Comparison of ENCODE assay signal across 19 cellular contexts in the genomic region with DNA sequence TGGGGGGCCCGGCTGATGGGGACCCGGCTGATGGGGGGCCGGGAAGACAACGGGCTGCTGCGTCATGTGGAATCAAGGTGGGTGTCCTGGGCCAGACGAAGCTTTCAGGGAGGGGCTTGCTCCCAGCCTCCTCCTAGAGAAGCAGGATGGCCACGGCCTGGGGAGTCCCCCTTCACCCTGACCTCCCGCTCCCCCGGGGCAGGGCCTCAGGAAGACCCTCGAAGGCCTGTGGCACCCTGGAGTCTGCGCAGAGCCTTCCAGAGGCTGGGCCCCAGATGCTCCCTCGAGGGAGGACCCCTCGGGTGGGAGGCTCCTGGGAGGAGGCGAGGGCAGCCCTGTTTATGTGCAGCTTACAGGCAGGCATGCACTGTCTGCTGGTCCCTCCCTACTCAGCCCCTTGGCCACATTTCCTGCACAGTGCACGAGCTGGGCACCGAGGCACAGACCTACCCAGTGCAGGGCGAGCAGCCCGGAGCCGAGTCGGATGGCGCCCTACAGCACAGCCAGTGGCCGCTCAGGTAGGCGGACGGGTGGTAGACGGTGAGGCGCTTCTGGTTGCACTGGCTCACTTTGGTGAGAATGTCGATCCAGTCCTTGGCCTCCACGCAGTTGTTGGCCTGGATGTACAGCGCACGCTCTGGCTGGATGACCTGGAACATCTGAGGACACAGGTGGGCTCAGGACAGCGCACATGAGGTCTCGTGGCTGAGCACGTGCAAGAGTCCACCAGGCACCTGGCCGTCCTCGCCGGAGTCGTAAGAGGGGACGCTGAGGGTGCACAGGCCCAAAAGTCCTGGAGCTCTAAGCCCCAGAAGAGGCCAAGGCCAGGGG. TPM values are rescaled to one million over a fixed set of nuclear protein-coding genes. Genes with fewer than 3 reads are reported as not detected.
A peak's percentile ranks its signal among the peaks of the same experiment; 100 is the strongest.
DNase-seq lines count a peak whose midpoint lies in the region; ATAC-seq, FAIRE-seq and TF ChIP-seq lines count a peak whose summit lies in the region.
"Had no signal": no experiment of that assay in that cellular context is flagged by ENCODE, and none has a peak within 500 bp of the region (broad histone marks: within the 10 kb centered on the region; RNA-seq: fewer than 3 reads in every experiment).

No MANE protein-coding gene starts in this region.

- H3K36me3 ChIP-seq in HepG2 (replicated peaks in 1 of 2; ENCODE audit: control insufficient read depth in 1 of 2, insufficient read depth in 2 of 2, low read length in 2 of 2): no peaks in the 10 kb centered on the region

- POLR2A ChIA-PET in activated naive CD8-positive, alpha-beta T cell treated with anti-CD3 and anti-CD28 coated beads, Interleukin-2, amount 10 ng/mL, durations not matched to agents 7 days and 5 days (lab: Charles Lee): no interaction called here
- POLR2A ChIA-PET in HepG2 (lab: Yijun Ruan, JAX): no interaction called here

- TF ChIP-seq EP300 in HepG2 (IDR thresholded peaks at IDR 0.05; ENCODE audit: low read depth in 2 of 2, low read length in 2 of 2) (no peak), HepG2 (CRISPR knock-in tag; IDR thresholded peaks at IDR 0.05; ENCODE audit: borderline replicate concordance) (no peak)

- H3K27ac Mint-ChIP-seq in activated naive CD8-positive, alpha-beta T cell treated with anti-CD3 and anti-CD28 coated beads, Interleukin-2, amount 10 ng/mL, durations not matched to agents 7 days and 5 days: no peak overlapping the region
- H3K27ac Mint-ChIP-seq in activated naive CD8-positive, alpha-beta T cell treated with anti-CD3 and anti-CD28 coated beads for 36 hours: no peak overlapping the region
- no peak overlapping the region for H3K27ac Mint-ChIP-seq in T-helper 17 cell
- H3K27ac Mint-ChIP-seq in type B pancreatic cell: no peak overlapping the region

- no TSS peak for BruUV-seq in HepG2 (replicated peaks; lab: Mats Ljungman, UMichigan)

- no peak overlapping the region for H3K4me3 Mint-ChIP-seq in activated naive CD8-positive, alpha-beta T cell treated with anti-CD3 and anti-CD28 coated beads, Interleukin-2, amount 10 ng/mL, durations not matched to agents 7 days and 5 days
- no peak overlapping the region for H3K4me3 Mint-ChIP-seq in activated naive CD8-positive, alpha-beta T cell treated with anti-CD3 and anti-CD28 coated beads for 36 hours
- no peak overlapping the region for H3K4me3 Mint-ChIP-seq in T-helper 17 cell
- no peak overlapping the region for H3K4me3 Mint-ChIP-seq in type B pancreatic cell

- H3K9ac ChIP-seq in HepG2 (ENCODE audit: insufficient read depth, low read depth, low read length): no peak overlapping the region
- H3K9ac ChIP-seq: KMS-11 had no signal

- no peaks in the 10 kb centered on the region for H3K79me2 ChIP-seq in HepG2 (ENCODE audit: insufficient read depth, low read length)

- intact Hi-C loops in HepG2 (cut with micrococcal nuclease; ENCODE audit: unreplicated experiment) (no loop called here), posterior vena cava (cut with DNase I) (no loop called here)

- TF ChIP-seq CTCF in HepG2 (CRISPR knock-in tag; IDR thresholded peaks at IDR 0.05) (no peak), type B pancreatic cell (conservative IDR thresholded peaks at IDR 0.05) (no peak)

- peaks cover 2% of the 10 kb centered on the region for H3K4me1 Mint-ChIP-seq in activated naive CD8-positive, alpha-beta T cell treated with anti-CD3 and anti-CD28 coated beads, Interleukin-2, amount 10 ng/mL, durations not matched to agents 7 days and 5 days
- H3K4me1 Mint-ChIP-seq in activated naive CD8-positive, alpha-beta T cell treated with anti-CD3 and anti-CD28 coated beads for 36 hours: no peaks in the 10 kb centered on the region
- peaks cover 16% of the 10 kb centered on the region for H3K4me1 Mint-ChIP-seq in T-helper 17 cell
- H3K4me1 Mint-ChIP-seq in type B pancreatic cell (ENCODE audit: unreplicated experiment): no peaks in the 10 kb centered on the region

- no peaks in the 10 kb centered on the region for H3K27me3 Mint-ChIP-seq in activated naive CD8-positive, alpha-beta T cell treated with anti-CD3 and anti-CD28 coated beads, Interleukin-2, amount 10 ng/mL, durations not matched to agents 7 days and 5 days
- no peaks in the 10 kb centered on the region for H3K27me3 Mint-ChIP-seq in activated naive CD8-positive, alpha-beta T cell treated with anti-CD3 and anti-CD28 coated beads for 36 hours
- H3K27me3 Mint-ChIP-seq in T-helper 17 cell (no peaks in the 10 kb centered on the region), type B pancreatic cell (no peaks in the 10 kb centered on the region)

- no peak overlapping the region for H2AFZ ChIP-seq in HepG2 (ENCODE audit: low read length)

- peaks cover 3% of the 10 kb centered on the region for H3K9me3 Mint-ChIP-seq in activated naive CD8-positive, alpha-beta T cell treated with anti-CD3 and anti-CD28 coated beads, Interleukin-2, amount 10 ng/mL, durations not matched to agents 7 days and 5 days
- H3K9me3 Mint-ChIP-seq in activated naive CD8-positive, alpha-beta T cell treated with anti-CD3 and anti-CD28 coated beads for 36 hours: no peaks in the 10 kb centered on the region
- H3K9me3 Mint-ChIP-seq in type B pancreatic cell: no peaks in the 10 kb centered on the region

- no peak for FAIRE-seq in HepG2 (lab: Jason Lieb, UNC)

- CTCF ChIA-PET in HepG2 (lab: Yijun Ruan, JAX; ENCODE audit: low intra/inter-chr PET ratio, low total read pairs): no interaction called here

- no peak overlapping the region for H3K4me2 ChIP-seq in HepG2 (ENCODE audit: low read depth, low read length)
- H3K4me2 ChIP-seq: KMS-11 had no signal

- no peak for ATAC-seq in activated naive CD8-positive, alpha-beta T cell treated with anti-CD3 and anti-CD28 coated beads, Interleukin-2, amount 10 ng/mL, durations not matched to agents 7 days and 5 days (ENCODE audit: low read depth)
- ATAC-seq in T-helper 17 cell (peak; percentile 15), HepG2 (peak; percentile 18; the same call in 1 of the 3 replicates)
- ATAC-seq in activated CD4-positive, CD25-positive, alpha-beta regulatory T cell treated with anti-CD3 and anti-CD28 coated beads, Interleukin-2, amount 50 U/mL, for 24 hours: no peak

- WGBS in HepG2 (ENCODE audit: low lambda C conversion rate): 61% methylated on average over 12 of the region's 38 CpGs

- no peaks in the 10 kb centered on the region for H3K4me1 ChIP-seq in HepG2 (ENCODE audit: insufficient read depth, low read length)

- H4K20me1 ChIP-seq in HepG2 (ENCODE audit: insufficient read depth, low read length): no peaks in the 10 kb centered on the region

- H3K27me3 ChIP-seq in HepG2 (ENCODE audit: control insufficient read depth in 1 of 2, insufficient read depth in 2 of 2, low read length in 2 of 2): peaks cover 4 to 41% of the 10 kb centered on the region in 2 experiments; a peak in 3 of 5 replicates

- peaks cover 9% of the 10 kb centered on the region for H3K36me3 Mint-ChIP-seq in activated naive CD8-positive, alpha-beta T cell treated with anti-CD3 and anti-CD28 coated beads, Interleukin-2, amount 10 ng/mL, durations not matched to agents 7 days and 5 days
- peaks cover 10% of the 10 kb centered on the region for H3K36me3 Mint-ChIP-seq in activated naive CD8-positive, alpha-beta T cell treated with anti-CD3 and anti-CD28 coated beads for 36 hours
- H3K36me3 Mint-ChIP-seq in T-helper 17 cell (ENCODE audit: low read depth): peaks cover 12% of the 10 kb centered on the region
- peaks cover 5% of the 10 kb centered on the region for H3K36me3 Mint-ChIP-seq in type B pancreatic cell

- no peak for TF ChIP-seq POLR2A in HepG2 (IDR thresholded peaks at IDR 0.05; ENCODE audit: insufficient read depth in 1 of 2, low read depth in 2 of 2, low read length in 2 of 2)

- no peak for TF ChIP-seq RAD21 in HepG2 (CRISPR knock-in tag; IDR thresholded peaks at IDR 0.05)

- peak; percentile 22 for DNase-seq in activated naive CD8-positive, alpha-beta T cell treated with anti-CD3 and anti-CD28 coated beads, Interleukin-2, amount 10 ng/mL, durations not matched to agents 7 days and 5 days
- no peak for DNase-seq in activated naive CD8-positive, alpha-beta T cell treated with anti-CD3 and anti-CD28 coated beads for 36 hours
- DNase-seq in T-helper 17 cell (no peak), HepG2 (ENCODE audit: low spot score) (no peak), posterior vena cava (ENCODE audit: low spot score) (peak; percentile 79), type B pancreatic cell (ENCODE audit: extremely low spot score, unreplicated experiment) (no peak)
- no peak for DNase-seq in activated CD4-positive, CD25-positive, alpha-beta regulatory T cell (lab: John Stamatoyannopoulos, UW)
- DNase-seq: C1 segment of cervical spinal cord; EL; HCEC 1CT; NCI-H1092; NCI-H1694; NCI-H2107; NCI-H345; NCI-H526 treated with DMSO at 0.1 percent for 48 hours; NK-92 treated with Interleukin-12 subunit alpha and Interleukin-12 subunit beta, amount 100 ng/mL, for 24 hours; OCI-M1 had no signal

- in situ Hi-C loops in HepG2 (cut with HindIII; ENCODE audit: extremely low pct_ligation_motif_present, low pct_unique_long_range_greater_than_20kb): no loop called here

- H3K4me3 ChIP-seq in HepG2 (replicated peaks in 1 of 3; ENCODE audit: insufficient read depth in 1 of 3, low read depth in 2 of 3, low read length in 3 of 3): no peak overlapping the region

- no peak overlapping the region for H3K27ac ChIP-seq in HepG2 (ENCODE audit: extremely low read length, insufficient read depth, low read length)
- H3K27ac ChIP-seq: KMS-11 had no signal

- H3K9me3 ChIP-seq in T-helper 17 cell (ENCODE audit: control insufficient read depth, low read length, poor library complexity, severe bottlenecking) (no peaks in the 10 kb centered on the region), HepG2 (ENCODE audit: low read length) (no peaks in the 10 kb centered on the region)

RNA-seq across cellular contexts. Expression of gene C13orf46, which starts 22.4 kb away (rescaled TPM):
- total RNA-seq in activated naive CD8-positive, alpha-beta T cell treated with anti-CD3 and anti-CD28 coated beads, Interleukin-2, amount 10 ng/mL, durations not matched to agents 7 days and 5 days: 1 to 10 TPM; 4.0 to 4.9 TPM
- under 1 TPM; 0.96 to 0.99 TPM for total RNA-seq in activated naive CD8-positive, alpha-beta T cell treated with anti-CD3 and anti-CD28 coated beads for 36 hours
- total RNA-seq in T-helper 17 cell (10 to 100 TPM; 18.6 to 22.6 TPM), HepG2 (2016; rRNA removed; fragmentation: Illumina TruSeq; extraction: Trizol) (not detected in 2 replicates), posterior vena cava (1 to 10 TPM; 1.2 to 1.9 TPM), type B pancreatic cell (ENCODE audit: low replicate concordance) (0.29 TPM in 1 of 2 replicates, not detected in the other)
- not detected in 2 replicates for total RNA-seq in HepG2 (2016; cell fraction: cytosol; rRNA removed; fragmentation: Illumina TruSeq; extraction: Trizol; ENCODE audit: low read depth)
- not detected in 2 replicates for total RNA-seq in HepG2 (2016; cell fraction: insoluble cytoplasmic fraction; rRNA removed; fragmentation: Illumina TruSeq; extraction: Trizol)
- not detected in 2 replicates for total RNA-seq in HepG2 (2016; cell fraction: membrane; rRNA removed; fragmentation: Illumina TruSeq; extraction: Trizol)
- not detected in 2 replicates for total RNA-seq in HepG2 (2016; cell fraction: nucleus; rRNA removed; fragmentation: Illumina TruSeq; extraction: Trizol)
- polyA plus RNA-seq in HepG2 (2011; rRNA removed): 0.01 TPM in 1 of 2 replicates, not detected in the other
- not detected in 2 replicates for polyA plus RNA-seq in HepG2 (2011; cell fraction: cytosol; rRNA removed)
- polyA plus RNA-seq in HepG2 (2011; cell fraction: nucleus; rRNA removed): 0.03 TPM in 1 of 2 replicates, not detected in the other
- not detected in 2 replicates for polyA plus RNA-seq in HepG2 (2012)
- polyA plus RNA-seq in HepG2 (2016; cell fraction: cytosol; fragmentation: Illumina TruSeq; extraction: Trizol; ENCODE audit: low read depth): not detected in 2 replicates
- polyA plus RNA-seq in HepG2 (2016; cell fraction: insoluble cytoplasmic fraction; fragmentation: Illumina TruSeq; extraction: Trizol; ENCODE audit: low read depth): not detected in 2 replicates
- polyA plus RNA-seq in HepG2 (2016; cell fraction: membrane; fragmentation: Illumina TruSeq; extraction: Trizol; ENCODE audit: low read depth): not detected in 2 replicates
- polyA plus RNA-seq in HepG2 (2016; cell fraction: nucleus; fragmentation: Illumina TruSeq; extraction: Trizol; ENCODE audit: insufficient read depth, low read depth): not detected in 2 replicates
- 1.9 TPM in 1 of 2 replicates, not detected in the other for polyA minus RNA-seq in HepG2 (2011; rRNA and poly(A)+ RNA removed; ENCODE audit: low replicate concordance)
- not detected in 2 replicates for polyA minus RNA-seq in HepG2 (2011; cell fraction: cytosol; rRNA and poly(A)+ RNA removed)
- 0.13 TPM in 1 of 2 replicates, not detected in the other for polyA minus RNA-seq in HepG2 (2011; cell fraction: nucleus; rRNA and poly(A)+ RNA removed)

Comparison
In these comparisons a context has a peak if more than half of its experiments do, and no peak if none do; other contexts are left out.
1. DNase-seq: peak in activated naive CD8-positive, alpha-beta T cell treated with anti-CD3 and anti-CD28 coated beads, Interleukin-2, amount 10 ng/mL, durations not matched to agents 7 days and 5 days (single experiment) and posterior vena cava (single experiment); none in activated naive CD8-positive, alpha-beta T cell treated with anti-CD3 and anti-CD28 coated beads for 36 hours (single experiment), T-helper 17 cell (0 of 3), HepG2 (single experiment), type B pancreatic cell (single experiment) and activated CD4-positive, CD25-positive, alpha-beta regulatory T cell (0 of 4).
2. ATAC-seq: peak in T-helper 17 cell (single experiment) and HepG2 (single experiment); none in activated naive CD8-positive, alpha-beta T cell treated with anti-CD3 and anti-CD28 coated beads, Interleukin-2, amount 10 ng/mL, durations not matched to agents 7 days and 5 days (single experiment) and activated CD4-positive, CD25-positive, alpha-beta regulatory T cell treated with anti-CD3 and anti-CD28 coated beads, Interleukin-2, amount 50 U/mL, for 24 hours (0 of 2).